ENCODE assay signal across 8 cellular contexts in genomic region chr5:66814146-66814991, GRCh38.
DNase-seq lines count a peak whose midpoint lies in the region; ATAC-seq and TF ChIP-seq lines count a peak whose summit lies in the region.

No MANE protein-coding gene starts in this region.

- H3K4me3 ChIP-seq in KMS-11 (IDR thresholded peaks at IDR 0.05; ENCODE audit: insufficient read depth, low read depth, low read length), result no peak overlapping the region
- H3K4me3 ChIP-seq in mucosa of descending colon, result no peak overlapping the region
- H3K4me3 ChIP-seq in upper lobe of right lung, result no peak overlapping the region

- no peaks in the 10 kb centered on the region for H3K4me1 Mint-ChIP-seq in CD4-positive, alpha-beta T cell (ENCODE audit: low read depth)
- peaks cover 0 to 2% (median 0%) of the 10 kb centered on the region in 3 donors for H3K4me1 Mint-ChIP-seq in T-cell

- H2AFZ ChIP-seq in KMS-11 (ENCODE audit: low read depth), result no peak overlapping the region

- H3K27me3 Mint-ChIP-seq in CD4-positive, alpha-beta T cell, result no peaks in the 10 kb centered on the region
- H3K27me3 Mint-ChIP-seq in T-cell, result peaks cover 0 to 2% of the 10 kb centered on the region in 2 donors

- H4K20me1 ChIP-seq in KMS-11 (ENCODE audit: insufficient read depth), result no peaks in the 10 kb centered on the region

- H3K4me3 Mint-ChIP-seq in CD4-positive, alpha-beta T cell, result no peak overlapping the region
- H3K4me3 Mint-ChIP-seq in T-cell, result no peak overlapping the region

- ATAC-seq in CD4-positive, alpha-beta T cell (ENCODE audit: poor library complexity), result peak; percentile 68
- ATAC-seq in GM18861 (IDR thresholded peaks at IDR 0.05; ENCODE audit: unreplicated experiment), result peak; percentile 57
- ATAC-seq in T-cell (replicated peaks in 1 of 4), result peak; percentile 60 to 68 (median 63)
- peak; percentile 46 for ATAC-seq in mucosa of descending colon
- ATAC-seq in upper lobe of right lung, result peak; percentile 69
- no peak for ATAC-seq in HG03521 (IDR thresholded peaks at IDR 0.05; ENCODE audit: unreplicated experiment)

- POLR2A ChIA-PET in CD4-positive, alpha-beta T cell (lab: Charles Lee), result no interaction called here
- POLR2A ChIA-PET in T-cell (lab: Charles Lee), result no interaction called here

- H3K36me3 Mint-ChIP-seq in CD4-positive, alpha-beta T cell (ENCODE audit: low read depth), result no peaks in the 10 kb centered on the region
- H3K36me3 Mint-ChIP-seq in T-cell, result no peaks in the 10 kb centered on the region

- H3K27ac Mint-ChIP-seq in CD4-positive, alpha-beta T cell, result no peak overlapping the region
- no peak overlapping the region for H3K27ac Mint-ChIP-seq in T-cell

- TF ChIP-seq CTCF in CD4-positive, alpha-beta T cell (IDR thresholded peaks at IDR 0.05), result peak; percentile 72
- TF ChIP-seq CTCF in KMS-11 (conservative IDR thresholded peaks at IDR 0.05; ENCODE audit: low read depth, low read length), result peak; percentile 92
- peak; percentile 55 for TF ChIP-seq CTCF in mucosa of descending colon (IDR thresholded peaks at IDR 0.05)
- peak; percentile 80 for TF ChIP-seq CTCF in upper lobe of right lung (IDR thresholded peaks at IDR 0.05)

- H3K9ac ChIP-seq in KMS-11, result no peak overlapping the region

- peak in 6 of 10 experiments; percentile 15 to 29 (median 26) for DNase-seq in CD4-positive, alpha-beta T cell
- DNase-seq in T-cell, result peak in 23 of 34 experiments; percentile 3 to 43 (median 30)
- peak; percentile 55 to 68 for DNase-seq in dermis microvascular lymphatic vessel endothelial cell (ENCODE audit: low read depth in 2 of 2)
- DNase-seq in mucosa of descending colon, result peak in 1 of 3 donors; percentile 75
- no peak for DNase-seq in upper lobe of right lung

- no peaks in the 10 kb centered on the region for H3K9me3 Mint-ChIP-seq in CD4-positive, alpha-beta T cell
- H3K9me3 Mint-ChIP-seq in T-cell, result no peaks in the 10 kb centered on the region

- H3K4me1 ChIP-seq in KMS-11 (ENCODE audit: low read depth, poor library complexity, severe bottlenecking), result peaks cover 11% of the 10 kb centered on the region
- H3K4me1 ChIP-seq in mucosa of descending colon (ENCODE audit: low read depth), result no peaks in the 10 kb centered on the region
- no peaks in the 10 kb centered on the region for H3K4me1 ChIP-seq in upper lobe of right lung

- no peak overlapping the region for H3K27ac ChIP-seq in CD4-positive, alpha-beta T cell (ENCODE audit: low read depth, low read length)
- H3K27ac ChIP-seq in KMS-11 (no peak overlapping the region), upper lobe of right lung (no peak overlapping the region)

- no peaks in the 10 kb centered on the region for H3K9me3 ChIP-seq in CD4-positive, alpha-beta T cell (ENCODE audit: control insufficient read depth, low read length)
- H3K9me3 ChIP-seq in mucosa of descending colon (no peaks in the 10 kb centered on the region), upper lobe of right lung (no peaks in the 10 kb centered on the region)

- CTCF ChIA-PET in CD4-positive, alpha-beta T cell (lab: Charles Lee), result interaction anchor here (0.7 to 1.6 kb wide), 2 partner anchors 15 to 16 kb away, joined by 4 read pairs; no protein-coding TSS in a partner anchor
- CTCF ChIA-PET in T-cell (lab: Charles Lee), result interaction anchor here (0.6 to 3.0 kb wide), 10 partner anchors 10 to 393 kb away, joined by 3 to 12 read pairs (median 3); no protein-coding TSS in a partner anchor

- no peaks in the 10 kb centered on the region for H3K79me2 ChIP-seq in KMS-11 (ENCODE audit: insufficient read depth, low read depth)

- H3K36me3 ChIP-seq in KMS-11 (ENCODE audit: insufficient read depth) (no peaks in the 10 kb centered on the region), mucosa of descending colon (ENCODE audit: low read depth) (no peaks in the 10 kb centered on the region), upper lobe of right lung (no peaks in the 10 kb centered on the region)

- H3K27me3 ChIP-seq in CD4-positive, alpha-beta T cell (ENCODE audit: control insufficient read depth, insufficient read depth, low read length), result no peaks in the 10 kb centered on the region
- H3K27me3 ChIP-seq in KMS-11 (ENCODE audit: insufficient read depth, low read depth) (no peaks in the 10 kb centered on the region), upper lobe of right lung (no peaks in the 10 kb centered on the region)

- H3K4me2 ChIP-seq in KMS-11, result no peak overlapping the region; the same call in 1 of the 2 replicates

- intact Hi-C loops in CD4-positive, alpha-beta T cell (cut with DNase I, micrococcal nuclease), result loop anchor here (1.0 to 10.0 kb wide), 5 partner anchors 16 to 1460 kb away; no protein-coding TSS in a partner anchor
- intact Hi-C loops in mucosa of descending colon (cut with DNase I, micrococcal nuclease), result loop anchor here in 1 of 2 donors (10.0 kb wide), 1 partner anchor 330 kb away; no protein-coding TSS in a partner anchor
- intact Hi-C loops in upper lobe of right lung (cut with DNase I), result no loop called here
